26 cellular contexts compared by ENCODE assay signal in genomic region chr19:7820588-7820987, GRCh38. TPM values are rescaled to one million over a fixed set of nuclear protein-coding genes. Genes with fewer than 3 reads are reported as not detected.
DNase-seq lines count a peak whose midpoint lies in the region; FAIRE-seq and TF ChIP-seq lines count a peak whose summit lies in the region.
"Had no signal": no experiment of that assay in that cellular context is flagged by ENCODE, and none has a peak within 500 bp of the region (broad histone marks: within the 10 kb centered on the region; RNA-seq: fewer than 3 reads in every experiment).

No MANE protein-coding gene starts in this region.

- H3K36me3 ChIP-seq in SK-N-MC (ENCODE audit: insufficient read depth, low read length) (no peaks in the 10 kb centered on the region), astrocyte (ENCODE audit: insufficient read depth, low read length) (no peaks in the 10 kb centered on the region), Peyer's patch (no peaks in the 10 kb centered on the region)
- H3K36me3 ChIP-seq: BE2C, HAP-1 had no signal

- H2AFZ ChIP-seq in astrocyte (ENCODE audit: low read depth, low read length): no peak overlapping the region
- H2AFZ ChIP-seq: GM23338 had no signal

- peaks cover 6% of the 10 kb centered on the region for H3K27me3 ChIP-seq in astrocyte (ENCODE audit: insufficient read depth, low read length)
- no peaks in the 10 kb centered on the region for H3K27me3 ChIP-seq in Peyer's patch
- H3K27me3 ChIP-seq: BLaER1 treated with 17β-estradiol and CSF1 and Interleukin-3, amounts not matched to agents 10 nM and 100 nM had no signal

- H3K4me1 ChIP-seq in astrocyte (ENCODE audit: insufficient read depth, low read length) (no peaks in the 10 kb centered on the region), Peyer's patch (no peaks in the 10 kb centered on the region)
- H3K4me1 ChIP-seq: A549, BE2C, HAP-1 had no signal

- H3K36me3 Mint-ChIP-seq in astrocyte (ENCODE audit: low read depth, unreplicated experiment): no peaks in the 10 kb centered on the region

- H3K27ac ChIP-seq in SK-N-MC (0 out of 2 replicates have a peak overlapping the region, but pooled peaks have one; percentile 21), astrocyte (ENCODE audit: low read depth, low read length) (no peak overlapping the region), Peyer's patch (no peak overlapping the region)
- H3K27ac ChIP-seq: A549; BLaER1 treated with 17β-estradiol and CSF1 and Interleukin-3, amounts not matched to agents 10 nM and 100 nM had no signal

- peak overlapping the region; percentile 23 for H3K27ac Mint-ChIP-seq in astrocyte (ENCODE audit: unreplicated experiment)
- H3K27ac Mint-ChIP-seq: CD14-positive monocyte; CD4-positive, alpha-beta T cell; GM23338; HFFc6 had no signal

- DNase-seq in GM12892 (ENCODE audit: insufficient read length): no peak
- DNase-seq in SK-N-MC (ENCODE audit: low read depth, low spot score): no peak
- no peak for DNase-seq in astrocyte (ENCODE audit: low read depth)
- no peak for DNase-seq in H54 (ENCODE audit: insufficient read length, low spot score)
- DNase-seq in NCI-H2227 (lab: John Stamatoyannopoulos, UW; ENCODE audit: unreplicated experiment): no peak
- no peak for DNase-seq in stimulated activated CD4-positive, alpha-beta T cell treated with anti-CD3 and anti-CD28 coated beads, Interleukin-2, amount 100 ng/mL, for 48 hours
- no peak for DNase-seq in Peyer's patch
- DNase-seq: 8988T; ACHN; AML-193; BE2C; CD4-positive, alpha-beta T cell; CD8-positive, alpha-beta memory T cell; DMS 273 treated with DMSO at 0.1 percent for 48 hours; DMS53; DMS79 treated with DMSO at 0.1 percent for 48 hours; HFFc6 had no signal

- H3K4me3 ChIP-seq in SK-N-MC: no peak overlapping the region
- no peak overlapping the region for H3K4me3 ChIP-seq in astrocyte (ENCODE audit: insufficient read depth, low read depth, low read length)
- H3K4me3 ChIP-seq in Peyer's patch: no peak overlapping the region
- H3K4me3 ChIP-seq: A549; BLaER1 treated with 17β-estradiol and CSF1 and Interleukin-3, amounts not matched to agents 10 nM and 100 nM; GM23338; HAP-1 had no signal

- H3K9me3 ChIP-seq in SK-N-MC (ENCODE audit: low read depth, low read length) (no peaks in the 10 kb centered on the region), astrocyte (ENCODE audit: insufficient read depth, low read depth, low read length) (peaks cover 7% of the 10 kb centered on the region), Peyer's patch (peaks cover 0 to 3% (median 0%) of the 10 kb centered on the region in 4 donors)
- H3K9me3 ChIP-seq: A549, BE2C had no signal

- no peaks in the 10 kb centered on the region for H4K20me1 ChIP-seq in astrocyte (ENCODE audit: insufficient read depth, low read length)
- H4K20me1 ChIP-seq: BLaER1 treated with 17β-estradiol and CSF1 and Interleukin-3, amounts not matched to agents 10 nM and 100 nM had no signal

- TF ChIP-seq CTCF in astrocyte (IDR thresholded peaks at IDR 0.05; ENCODE audit: insufficient read depth, low read depth, low read length) (no peak), Peyer's patch (IDR thresholded peaks at IDR 0.05) (no peak)

- H3K4me2 ChIP-seq in astrocyte (ENCODE audit: low read length): no peak overlapping the region
- H3K4me2 ChIP-seq: A549; BLaER1 treated with 17β-estradiol and CSF1 and Interleukin-3, amounts not matched to agents 10 nM and 100 nM; GM23338 had no signal

- TF ChIP-seq POLR2A in GM12892 (IDR thresholded peaks at IDR 0.05; ENCODE audit: low read depth, low read length) (no peak), H54 (IDR thresholded peaks at IDR 0.05; ENCODE audit: low read depth, low read length) (no peak), Peyer's patch (IDR thresholded peaks at IDR 0.05) (no peak)

- H3K9me3 Mint-ChIP-seq in astrocyte (ENCODE audit: unreplicated experiment): peaks cover 21% of the 10 kb centered on the region

- H3K4me3 Mint-ChIP-seq in astrocyte (ENCODE audit: unreplicated experiment): no peak overlapping the region
- H3K4me3 Mint-ChIP-seq: CD4-positive, alpha-beta T cell; CD8-positive, alpha-beta memory T cell; GM23338; HFFc6 had no signal

- peak; percentile 21 for FAIRE-seq in GM12892 (lab: Jason Lieb, UNC)
- no peak for FAIRE-seq in astrocyte (lab: Jason Lieb, UNC)
- FAIRE-seq in H54 (lab: Jason Lieb, UNC): no peak
- FAIRE-seq: A549, D721Med, G401.6, GM18507 had no signal

- H3K4me1 Mint-ChIP-seq in astrocyte (ENCODE audit: low read depth, unreplicated experiment): no peaks in the 10 kb centered on the region
- H3K4me1 Mint-ChIP-seq: GM23338 had no signal

- H3K27me3 Mint-ChIP-seq in astrocyte (ENCODE audit: low read depth, unreplicated experiment): peaks cover 24% of the 10 kb centered on the region

- H3K9ac ChIP-seq in SK-N-MC (ENCODE audit: insufficient read length) (no peak overlapping the region), astrocyte (ENCODE audit: low read length) (no peak overlapping the region)
- H3K9ac ChIP-seq: BLaER1 treated with 17β-estradiol and CSF1 and Interleukin-3, amounts not matched to agents 10 nM and 100 nM had no signal

- H3K79me2 ChIP-seq in astrocyte (ENCODE audit: insufficient read depth, low read length): no peaks in the 10 kb centered on the region

RNA-seq across cellular contexts. Expression of gene EVI5L, which starts 9.4 kb away (rescaled TPM):
- polyA plus RNA-seq in GM12892 (2012; ENCODE audit: missing spikeins): 7.0 TPM
- 22.1 and 25.7 TPM in 2 replicates for total RNA-seq in astrocyte
- 10 to 100 TPM in 3 of 4 donors, 1 to 10 TPM in 1; 7.7 to 22.3 (median 14.9) TPM for total RNA-seq in Peyer's patch

RNA-seq across cellular contexts. Expression of gene PRR36, which starts 53.6 kb away (rescaled TPM):
- not detected for polyA plus RNA-seq in GM12892 (2012; ENCODE audit: missing spikeins)
- total RNA-seq in astrocyte (0.55 and 1.3 TPM in 2 replicates), Peyer's patch (not detected)
- total RNA-seq: CD8-positive, alpha-beta memory T cell; H4 had no signal
- polyA plus RNA-seq: CD14-positive monocyte; CD8-positive, alpha-beta memory T cell had no signal

RNA-seq across cellular contexts. Expression of gene CLEC4M, which starts 57.5 kb away (rescaled TPM):
- polyA plus RNA-seq in GM12892 (2012; ENCODE audit: missing spikeins): 0.25 TPM
- total RNA-seq in astrocyte (not detected in 2 replicates), Peyer's patch (not detected)
- total RNA-seq: CD4-positive, alpha-beta T cell; CD8-positive, alpha-beta memory T cell; GM23338; H4; HFFc6 had no signal
- polyA plus RNA-seq: A549; CD14-positive monocyte; CD8-positive, alpha-beta memory T cell; GM23338 had no signal
